ENCODE assay signal across 20 cellular contexts in the genomic region with DNA sequence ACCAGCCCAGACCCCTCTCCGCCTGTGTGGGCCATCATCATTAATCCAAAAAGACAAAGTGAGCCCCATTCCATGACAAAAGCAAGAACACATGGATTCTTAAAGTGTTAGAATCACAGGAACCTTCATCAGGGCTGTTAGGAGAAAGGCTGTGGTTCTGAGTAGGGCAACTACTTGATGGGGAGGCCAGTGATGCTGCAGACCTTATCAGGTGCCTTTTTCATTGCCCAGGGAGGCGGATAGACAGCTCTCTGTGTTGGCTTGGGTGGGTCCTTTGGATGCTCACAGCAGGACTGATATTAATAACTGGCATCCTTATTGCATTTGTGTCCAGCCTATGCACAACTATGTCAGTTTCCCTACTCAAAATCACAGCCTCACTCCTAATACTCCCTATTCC. TPM values are rescaled to one million over a fixed set of nuclear protein-coding genes. Genes with fewer than 3 reads are reported as not detected.
"Had no signal": no experiment of that assay in that cellular context is flagged by ENCODE, and none has a peak within 500 bp of the region (broad histone marks: within the 10 kb centered on the region; RNA-seq: fewer than 3 reads in every experiment).

No MANE protein-coding gene starts in this region.

- H3K36me3 Mint-ChIP-seq: activated naive CD4-positive, alpha-beta T cell treated with anti-CD3 and anti-CD28 coated beads, Interleukin-2, amount 10 ng/mL, durations not matched to agents 7 days and 5 days; natural killer cell treated with Interleukin-12 subunit alpha and Interleukin-12 subunit beta and Interleukin-15 and Interleukin-18, amount 100 ng/mL, for 72 hours had no signal

- H3K27ac Mint-ChIP-seq: activated naive CD4-positive, alpha-beta T cell treated with anti-CD3 and anti-CD28 coated beads, Interleukin-2, amount 10 ng/mL, durations not matched to agents 7 days and 5 days; effector memory CD8-positive, alpha-beta T cell; natural killer cell treated with Interleukin-12 subunit alpha and Interleukin-12 subunit beta and Interleukin-15 and Interleukin-18, amount 100 ng/mL, for 72 hours; stimulated activated naive B cell treated with anti-CD40 and anti-IgM and Interleukin-4, amounts not matched to agents 10 μg/mL and 1 μg/mL and 100 μg/mL, for 72 hours; WTC11 had no signal

- H3K9ac ChIP-seq: SK-N-SH had no signal

- H3K4me2 ChIP-seq: SK-N-SH had no signal

- H3K9me3 Mint-ChIP-seq: activated naive CD4-positive, alpha-beta T cell treated with anti-CD3 and anti-CD28 coated beads, Interleukin-2, amount 10 ng/mL, durations not matched to agents 7 days and 5 days; effector memory CD8-positive, alpha-beta T cell; natural killer cell treated with Interleukin-12 subunit alpha and Interleukin-12 subunit beta and Interleukin-15 and Interleukin-18, amount 100 ng/mL, for 72 hours had no signal

- H3K4me3 ChIP-seq: mucosa of descending colon, ovary, skin epidermis had no signal

- H3K36me3 ChIP-seq: adrenal gland, ovary, upper lobe of right lung had no signal

- H3K27ac ChIP-seq: foreskin keratinocyte, upper lobe of right lung had no signal

- H3K4me1 ChIP-seq: foreskin keratinocyte had no signal

- DNase-seq: activated CD4-positive, alpha-beta T cell treated with anti-CD3 and anti-CD28 coated beads for 48 hours; activated naive CD4-positive, alpha-beta T cell treated with anti-CD3 and anti-CD28 coated beads, Interleukin-2, amount 10 ng/mL, durations not matched to agents 7 days and 5 days; adrenal gland; central memory CD4-positive, alpha-beta T cell; cortex of kidney; effector memory CD8-positive, alpha-beta T cell; foreskin keratinocyte; left colon; mucosa of descending colon; ovary; SK-N-SH; stimulated activated naive B cell treated with anti-CD40 and anti-IgM and Interleukin-4, amounts not matched to agents 10 μg/mL and 1 μg/mL and 100 μg/mL, for 72 hours; substantia nigra; upper lobe of right lung had no signal

- H3K4me3 Mint-ChIP-seq: activated naive CD4-positive, alpha-beta T cell treated with anti-CD3 and anti-CD28 coated beads, Interleukin-2, amount 10 ng/mL, durations not matched to agents 7 days and 5 days; natural killer cell treated with Interleukin-12 subunit alpha and Interleukin-12 subunit beta and Interleukin-15 and Interleukin-18, amount 100 ng/mL, for 72 hours; stimulated activated naive B cell treated with anti-CD40 and anti-IgM and Interleukin-4, amounts not matched to agents 10 μg/mL and 1 μg/mL and 100 μg/mL, for 72 hours; WTC11 had no signal

- H3K27me3 Mint-ChIP-seq: effector memory CD8-positive, alpha-beta T cell; natural killer cell treated with Interleukin-12 subunit alpha and Interleukin-12 subunit beta and Interleukin-15 and Interleukin-18, amount 100 ng/mL, for 72 hours had no signal

- H3K27me3 ChIP-seq: adrenal gland, foreskin keratinocyte, ovary, upper lobe of right lung had no signal

- H3K9me3 ChIP-seq: adrenal gland, mucosa of descending colon, ovary, SK-N-SH, upper lobe of right lung had no signal

RNA-seq across cellular contexts. Expression of a gene that starts 45.8 kb away (rescaled TPM):
- total RNA-seq: adrenal gland; epithelial cell of proximal tubule; foreskin keratinocyte; lung microvascular endothelial cell; mucosa of descending colon; natural killer cell treated with Interleukin-12 subunit alpha and Interleukin-12 subunit beta and Interleukin-15 and Interleukin-18, amount 100 ng/mL, for 72 hours; T-helper 1 cell treated with Interleukin-12 subunit alpha and Interleukin-12 subunit beta and Interleukin-4 antibody, amounts not matched to agents 30 ng/mL and 1 ng/mL, for 36 hours; upper lobe of right lung had no signal
- polyA plus RNA-seq: foreskin keratinocyte, SK-N-SH had no signal
